19 cellular contexts compared by ENCODE assay signal in the genomic region with DNA sequence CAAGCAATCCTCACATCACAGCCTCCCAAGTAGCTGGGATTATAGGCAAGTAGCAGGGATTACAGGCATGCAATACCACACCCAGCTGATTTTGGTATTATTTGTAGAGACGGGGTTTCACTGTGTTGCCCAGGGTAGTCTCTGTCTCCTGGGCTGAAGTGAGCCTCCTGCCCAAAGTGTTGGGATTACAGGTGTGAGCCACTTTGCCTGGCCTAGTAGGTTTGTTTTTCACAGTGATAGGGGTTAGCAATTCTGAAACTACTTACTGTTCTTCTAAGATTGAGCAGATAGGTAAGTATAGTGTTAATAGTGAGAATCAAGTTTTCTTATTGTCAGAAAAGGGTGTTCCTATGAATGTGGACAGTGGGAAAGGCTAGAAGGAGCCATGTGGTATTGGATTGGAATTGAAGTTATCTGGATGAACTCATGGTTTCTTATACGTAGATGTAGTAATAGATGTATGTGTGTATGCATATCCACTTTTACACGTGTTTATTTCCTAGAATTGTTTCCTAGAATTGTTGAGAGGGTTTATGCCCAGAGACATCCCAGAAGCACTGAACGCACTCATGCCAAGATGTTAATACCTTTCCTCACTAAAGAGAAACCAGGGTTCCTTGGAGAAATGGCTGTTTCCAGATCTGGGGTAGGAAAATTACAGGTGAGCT. TPM values are rescaled to one million over a fixed set of nuclear protein-coding genes. Genes with fewer than 3 reads are reported as not detected.
DNase-seq lines count a peak whose midpoint lies in the region; FAIRE-seq and TF ChIP-seq lines count a peak whose summit lies in the region.
"Had no signal": no experiment of that assay in that cellular context is flagged by ENCODE, and none has a peak within 500 bp of the region (broad histone marks: within the 10 kb centered on the region; RNA-seq: fewer than 3 reads in every experiment).

No MANE protein-coding gene starts in this region.

- no peaks in the 10 kb centered on the region for H3K9me3 Mint-ChIP-seq in activated T-cell treated with anti-CD3 and anti-CD28 coated beads, Interleukin-2, amount 50 U/mL, for 24 hours
- no peaks in the 10 kb centered on the region for H3K9me3 Mint-ChIP-seq in activated naive CD8-positive, alpha-beta T cell treated with anti-CD3 and anti-CD28 coated beads for 36 hours
- H3K9me3 Mint-ChIP-seq: IgD-negative memory B cell had no signal

- H3K4me3 ChIP-seq in HEK293 (ENCODE audit: low read depth, low read length) (no peak overlapping the region), osteoblast (ENCODE audit: insufficient read depth, low read length) (no peak overlapping the region), smooth muscle cell (no peak overlapping the region)
- H3K4me3 ChIP-seq: lower lobe of right lung, SK-N-MC had no signal

- peak overlapping the region; percentile 74 for H3K27ac Mint-ChIP-seq in activated T-cell treated with anti-CD3 and anti-CD28 coated beads, Interleukin-2, amount 50 U/mL, for 24 hours
- peak overlapping the region; percentile 18 for H3K27ac Mint-ChIP-seq in activated naive CD8-positive, alpha-beta T cell treated with anti-CD3 and anti-CD28 coated beads for 36 hours
- H3K27ac Mint-ChIP-seq: IgD-negative memory B cell had no signal

- 100% methylated on average over 4 of the region's 4 CpGs for WGBS in smooth muscle cell (ENCODE audit: low lambda C conversion rate)

- H2AFZ ChIP-seq in osteoblast (ENCODE audit: low read length) (no peak overlapping the region), smooth muscle cell (ENCODE audit: low read depth) (no peak overlapping the region)

- no peak for DNase-seq in activated T-cell treated with anti-CD3 and anti-CD28 coated beads, Interleukin-2, amount 50 U/mL, for 24 hours
- no peak for DNase-seq in activated T-cell treated with anti-CD3 and anti-CD28 coated beads, Interleukin-2, amount 50 U/mL, for 1 hour
- DNase-seq in activated naive CD8-positive, alpha-beta T cell treated with anti-CD3 and anti-CD28 coated beads for 36 hours = no peak
- DNase-seq in osteoblast (ENCODE audit: insufficient read length, low spot score, missing footprints) (no peak), smooth muscle cell (lab: John Stamatoyannopoulos, UW; ENCODE audit: unreplicated experiment) (no peak), HTR-8/SVneo (ENCODE audit: insufficient read length, low spot score) (no peak), putamen (ENCODE audit: low spot score) (no peak)
- DNase-seq: erythroblast; lower lobe of right lung; NCI-H1417; NCI-H510A; nucleus accumbens; stimulated activated CD4-positive, alpha-beta T cell treated with anti-CD3 and anti-CD28 coated beads, Interleukin-12 subunit alpha, Interleukin-12 subunit beta, amount 100 ng/mL, for 4 hours had no signal

- no peak overlapping the region for H3K4me2 ChIP-seq in osteoblast (ENCODE audit: insufficient read depth, low read length)
- H3K4me2 ChIP-seq in smooth muscle cell = no peak overlapping the region

- H3F3A ChIP-seq in smooth muscle cell (ENCODE audit: low read depth) = no peaks in the 10 kb centered on the region

- H3K79me2 ChIP-seq in osteoblast (ENCODE audit: insufficient read depth, low read length) = peaks cover 41% of the 10 kb centered on the region
- H3K79me2 ChIP-seq in smooth muscle cell (ENCODE audit: low read depth) = peaks cover 5% of the 10 kb centered on the region

- H3K36me3 Mint-ChIP-seq in activated T-cell treated with anti-CD3 and anti-CD28 coated beads, Interleukin-2, amount 50 U/mL, for 24 hours (ENCODE audit: low read depth) = peaks cover 90% of the 10 kb centered on the region
- peaks cover 70% of the 10 kb centered on the region for H3K36me3 Mint-ChIP-seq in activated naive CD8-positive, alpha-beta T cell treated with anti-CD3 and anti-CD28 coated beads for 36 hours

- FAIRE-seq in HTR-8/SVneo (lab: Jason Lieb, UNC) = no peak
- FAIRE-seq: frontal cortex, keratinocyte had no signal

- no peaks in the 10 kb centered on the region for H3K9me3 ChIP-seq in HEK293 (ENCODE audit: control insufficient read depth, insufficient read depth, low read depth, low read length)
- H3K9me3 ChIP-seq in osteoblast (ENCODE audit: low read depth, low read length) = no peaks in the 10 kb centered on the region
- no peaks in the 10 kb centered on the region for H3K9me3 ChIP-seq in smooth muscle cell (replicated peaks; ENCODE audit: low read depth)
- H3K9me3 ChIP-seq: lower lobe of right lung had no signal

- H3K27ac ChIP-seq in HEK293 (ENCODE audit: extremely low read depth, low read depth, low read length) = 0 out of 2 replicates have a peak overlapping the region, but pooled peaks have one; percentile 30
- peak overlapping the region; percentile 22 for H3K27ac ChIP-seq in osteoblast (ENCODE audit: low read depth, low read length)
- H3K27ac ChIP-seq in smooth muscle cell (ENCODE audit: low read depth) = no peak overlapping the region
- H3K27ac ChIP-seq: HL-60, lower lobe of right lung, SK-N-MC had no signal

- H3K36me3 ChIP-seq in HEK293 (ENCODE audit: control insufficient read depth in 2 of 2, insufficient read depth in 1 of 2, low read length in 2 of 2) (peaks cover 76 to 85% of the 10 kb centered on the region in 2 experiments), osteoblast (ENCODE audit: insufficient read depth, low read length) (peaks cover 28% of the 10 kb centered on the region), smooth muscle cell (ENCODE audit: low read depth) (peaks cover 6% of the 10 kb centered on the region)

- H3K9ac ChIP-seq in smooth muscle cell (ENCODE audit: low read depth) = no peak overlapping the region

- H3K27me3 Mint-ChIP-seq in activated T-cell treated with anti-CD3 and anti-CD28 coated beads, Interleukin-2, amount 50 U/mL, for 24 hours = no peaks in the 10 kb centered on the region
- H3K27me3 Mint-ChIP-seq in activated naive CD8-positive, alpha-beta T cell treated with anti-CD3 and anti-CD28 coated beads for 36 hours = no peaks in the 10 kb centered on the region
- H3K27me3 Mint-ChIP-seq: IgD-negative memory B cell had no signal

- peaks cover 10% of the 10 kb centered on the region for H4K20me1 ChIP-seq in osteoblast (ENCODE audit: insufficient read depth, low read length)
- peaks cover 10% of the 10 kb centered on the region for H4K20me1 ChIP-seq in smooth muscle cell (ENCODE audit: low read depth)

- POLR2A ChIA-PET in HEK293 (lab: Yijun Ruan, JAX) = no interaction called here

- CTCF ChIA-PET in HEK293 (lab: Yijun Ruan, JAX) = no interaction called here

- no peak overlapping the region for H3K4me3 Mint-ChIP-seq in activated T-cell treated with anti-CD3 and anti-CD28 coated beads, Interleukin-2, amount 50 U/mL, for 24 hours
- H3K4me3 Mint-ChIP-seq in activated naive CD8-positive, alpha-beta T cell treated with anti-CD3 and anti-CD28 coated beads for 36 hours = no peak overlapping the region
- H3K4me3 Mint-ChIP-seq: IgD-negative memory B cell had no signal

- TF ChIP-seq CTCF in HEK293 (tag by site-specific recombination; IDR thresholded peaks at IDR 0.05) (no peak), osteoblast (IDR thresholded peaks at IDR 0.05; ENCODE audit: extremely low read depth, low read depth, low read length) (no peak), smooth muscle cell (IDR thresholded peaks at IDR 0.05; ENCODE audit: borderline replicate concordance, insufficient read depth, poor library complexity, severe bottlenecking) (no peak)

- H3K4me1 ChIP-seq in HEK293 (ENCODE audit: control insufficient read depth, insufficient read depth, low read length) (no peaks in the 10 kb centered on the region), osteoblast (ENCODE audit: insufficient read depth, low read length) (peaks cover 32% of the 10 kb centered on the region), smooth muscle cell (ENCODE audit: low read depth) (no peaks in the 10 kb centered on the region)

- H3K4me1 Mint-ChIP-seq in activated T-cell treated with anti-CD3 and anti-CD28 coated beads, Interleukin-2, amount 50 U/mL, for 24 hours (ENCODE audit: low read depth) = peaks cover 89% of the 10 kb centered on the region
- H3K4me1 Mint-ChIP-seq in activated naive CD8-positive, alpha-beta T cell treated with anti-CD3 and anti-CD28 coated beads for 36 hours = peaks cover 85% of the 10 kb centered on the region

- no peaks in the 10 kb centered on the region for H3K27me3 ChIP-seq in osteoblast (ENCODE audit: insufficient read depth, low read length)
- no peaks in the 10 kb centered on the region for H3K27me3 ChIP-seq in smooth muscle cell (ENCODE audit: low read depth)

TF ChIP-seq in HEK293, 187 proteins besides CTCF, POLR2A, EP300 and RAD21 (continues in another document):
- TF ChIP-seq ZNF341 (tag by site-specific recombination; IDR thresholded peaks at IDR 0.05; ENCODE audit: low read depth) (no peak), ZNF398 (tag by site-specific recombination; IDR thresholded peaks at IDR 0.05) (no peak), ZSCAN30 (tag by site-specific recombination; IDR thresholded peaks at IDR 0.05) (no peak), ZNF416 (tag by site-specific recombination; IDR thresholded peaks at IDR 0.05) (no peak), ZNF701 (tag by site-specific recombination; IDR thresholded peaks at IDR 0.05) (no peak), ZNF629 (tag by site-specific recombination; IDR thresholded peaks at IDR 0.05) (no peak)

RNA-seq across cellular contexts. Expression of gene SAE1, which starts 49.1 kb away (rescaled TPM):
- 100 to 1,000 TPM; 141 to 149 TPM for total RNA-seq in activated naive CD8-positive, alpha-beta T cell treated with anti-CD3 and anti-CD28 coated beads for 36 hours
- total RNA-seq in osteoblast (99.9 and 105 TPM in 2 replicates), smooth muscle cell (65.9 and 67.4 TPM in 2 replicates)
- 70.8 and 89.4 TPM in 2 replicates for polyA plus RNA-seq in smooth muscle cell

RNA-seq across cellular contexts. Expression of gene BBC3, which starts 51.2 kb away (rescaled TPM):
- total RNA-seq in activated naive CD8-positive, alpha-beta T cell treated with anti-CD3 and anti-CD28 coated beads for 36 hours = 10 to 100 TPM; 12.5 to 13.3 TPM
- total RNA-seq in osteoblast = 26.8 and 28.2 TPM in 2 replicates
- total RNA-seq in smooth muscle cell = 8.2 and 10.2 TPM in 2 replicates
- 28.2 and 29.9 TPM in 2 replicates for polyA plus RNA-seq in smooth muscle cell
